1 cellular context compared by ENCODE assay signal in the genomic region with DNA sequence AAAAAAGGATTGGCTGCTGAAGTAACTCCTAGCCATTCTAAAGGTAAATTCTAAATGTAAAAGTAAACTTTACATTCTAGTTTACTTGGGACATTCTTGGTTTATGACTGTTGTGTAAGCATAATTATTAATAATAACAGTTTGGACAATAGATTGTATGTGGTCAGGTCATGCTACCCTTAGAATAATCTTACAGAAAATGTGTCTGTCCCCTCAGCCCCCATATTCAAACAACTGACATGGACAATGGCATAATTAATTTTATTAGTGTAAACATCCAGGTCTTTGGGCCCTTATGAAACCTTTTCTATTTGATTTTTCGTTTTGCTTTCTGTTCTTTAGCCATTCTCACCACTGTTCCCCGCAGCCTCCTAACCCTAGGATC.
TF ChIP-seq lines count a peak whose summit lies in the region.

No MANE protein-coding gene starts in this region.

TF ChIP-seq in IMR-90, 13 proteins besides CTCF, POLR2A, EP300 and RAD21:
- no peak for TF ChIP-seq RCOR1 (IDR thresholded peaks at IDR 0.05; ENCODE audit: insufficient replicate concordance, low read length)
- TF ChIP-seq BHLHE40 (IDR thresholded peaks at IDR 0.05; ENCODE audit: low read depth, low read length): no peak
- no peak for TF ChIP-seq SMC3 (IDR thresholded peaks at IDR 0.05; ENCODE audit: low read depth, low read length)
- TF ChIP-seq RFX5 (IDR thresholded peaks at IDR 0.05; ENCODE audit: low read depth, low read length): no peak
- TF ChIP-seq ELK1 (IDR thresholded peaks at IDR 0.05; ENCODE audit: borderline replicate concordance, low read depth, low read length): no peak
- no peak for TF ChIP-seq CEBPB (IDR thresholded peaks at IDR 0.05; ENCODE audit: low read depth, low read length)
- TF ChIP-seq MXI1 (IDR thresholded peaks at IDR 0.05; ENCODE audit: borderline replicate concordance, low read depth, low read length): no peak
- no peak for TF ChIP-seq NFE2L2 (IDR thresholded peaks at IDR 0.05; ENCODE audit: low read depth, low read length)
- no peak for TF ChIP-seq CHD1 (IDR thresholded peaks at IDR 0.05; ENCODE audit: low read depth, low read length)
- no peak for TF ChIP-seq FOS (IDR thresholded peaks at IDR 0.05; ENCODE audit: low read depth, low read length)
- no peak for TF ChIP-seq MAZ (IDR thresholded peaks at IDR 0.05; ENCODE audit: borderline replicate concordance, low read depth, low read length)
- no peak for TF ChIP-seq USF2 (IDR thresholded peaks at IDR 0.05; ENCODE audit: low read depth, low read length)
